Comparison of ENCODE assay signal across 1 cellular context in genomic region chr2:31956299-31956698, GRCh38.
TF ChIP-seq lines count a peak whose summit lies in the region.

No MANE protein-coding gene starts in this region.

TF ChIP-seq in GM12878, 131 proteins besides CTCF, POLR2A, EP300 and RAD21:
- TF ChIP-seq ZNF384 (IDR thresholded peaks at IDR 0.05; ENCODE audit: borderline replicate concordance, low read depth, low read length) (no peak), YY1 (IDR thresholded peaks at IDR 0.05; ENCODE audit: low read depth, low read length) (no peak), SPI1 (IDR thresholded peaks at IDR 0.05; ENCODE audit: borderline replicate concordance, insufficient read depth, low read depth, low read length) (no peak), LARP7 (IDR thresholded peaks at IDR 0.05) (no peak), PAX5 (IDR thresholded peaks at IDR 0.05; ENCODE audit: borderline replicate concordance, low read depth, low read length) (no peak), ZNF622 (IDR thresholded peaks at IDR 0.05) (no peak), STAT3 (IDR thresholded peaks at IDR 0.05; ENCODE audit: low read depth, low read length) (no peak), HDAC6 (IDR thresholded peaks at IDR 0.05; ENCODE audit: unreplicated experiment) (no peak), ZBTB33 (IDR thresholded peaks at IDR 0.05) (no peak), NR2C2 (IDR thresholded peaks at IDR 0.05; ENCODE audit: borderline replicate concordance, control insufficient read depth, insufficient read length, low read depth) (no peak), EED (IDR thresholded peaks at IDR 0.05; ENCODE audit: low read depth) (no peak)
- TF ChIP-seq, protein P1, sequence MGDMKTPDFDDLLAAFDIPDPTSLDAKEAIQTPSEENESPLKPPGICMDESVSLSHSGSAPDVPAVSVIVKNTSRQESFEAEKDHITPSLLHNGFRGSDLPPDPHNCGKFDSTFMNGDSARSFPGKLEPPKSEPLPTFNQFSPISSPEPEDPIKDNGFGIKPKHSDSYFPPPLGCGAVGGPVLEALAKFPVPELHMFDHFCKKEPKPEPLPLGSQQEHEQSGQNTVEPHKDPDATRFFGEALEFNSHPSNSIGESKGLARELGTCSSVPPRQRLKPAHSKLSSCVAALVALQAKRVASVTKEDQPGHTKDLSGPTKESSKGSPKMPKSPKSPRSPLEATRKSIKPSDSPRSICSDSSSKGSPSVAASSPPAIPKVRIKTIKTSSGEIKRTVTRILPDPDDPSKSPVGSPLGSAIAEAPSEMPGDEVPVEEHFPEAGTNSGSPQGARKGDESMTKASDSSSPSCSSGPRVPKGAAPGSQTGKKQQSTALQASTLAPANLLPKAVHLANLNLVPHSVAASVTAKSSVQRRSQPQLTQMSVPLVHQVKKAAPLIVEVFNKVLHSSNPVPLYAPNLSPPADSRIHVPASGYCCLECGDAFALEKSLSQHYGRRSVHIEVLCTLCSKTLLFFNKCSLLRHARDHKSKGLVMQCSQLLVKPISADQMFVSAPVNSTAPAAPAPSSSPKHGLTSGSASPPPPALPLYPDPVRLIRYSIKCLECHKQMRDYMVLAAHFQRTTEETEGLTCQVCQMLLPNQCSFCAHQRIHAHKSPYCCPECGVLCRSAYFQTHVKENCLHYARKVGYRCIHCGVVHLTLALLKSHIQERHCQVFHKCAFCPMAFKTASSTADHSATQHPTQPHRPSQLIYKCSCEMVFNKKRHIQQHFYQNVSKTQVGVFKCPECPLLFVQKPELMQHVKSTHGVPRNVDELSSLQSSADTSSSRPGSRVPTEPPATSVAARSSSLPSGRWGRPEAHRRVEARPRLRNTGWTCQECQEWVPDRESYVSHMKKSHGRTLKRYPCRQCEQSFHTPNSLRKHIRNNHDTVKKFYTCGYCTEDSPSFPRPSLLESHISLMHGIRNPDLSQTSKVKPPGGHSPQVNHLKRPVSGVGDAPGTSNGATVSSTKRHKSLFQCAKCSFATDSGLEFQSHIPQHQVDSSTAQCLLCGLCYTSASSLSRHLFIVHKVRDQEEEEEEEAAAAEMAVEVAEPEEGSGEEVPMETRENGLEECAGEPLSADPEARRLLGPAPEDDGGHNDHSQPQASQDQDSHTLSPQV (IDR thresholded peaks at IDR 0.05): no peak
